5 cellular contexts compared by ENCODE assay signal in the genomic region with DNA sequence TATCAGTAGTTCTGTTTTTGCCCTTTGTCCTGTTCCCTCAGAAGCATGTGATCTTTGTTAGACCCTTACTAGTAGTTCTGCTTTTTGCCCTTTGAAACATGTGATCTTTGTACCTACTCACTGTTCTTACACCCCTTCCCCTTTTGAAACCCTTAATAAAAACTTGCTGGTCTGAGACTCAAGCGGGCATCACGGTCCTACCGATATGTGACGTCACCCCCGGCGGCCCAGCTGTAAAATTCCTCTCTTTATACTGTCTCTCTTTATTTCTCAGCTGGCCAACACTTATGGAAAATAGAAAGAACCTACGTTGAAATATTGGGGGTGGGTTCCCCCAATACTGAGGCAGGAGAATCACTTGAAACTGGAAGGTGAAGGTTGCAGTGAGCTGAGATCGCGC. TPM values are rescaled to one million over a fixed set of nuclear protein-coding genes. Genes with fewer than 3 reads are reported as not detected.
"Had no signal": no experiment of that assay in that cellular context is flagged by ENCODE, and none has a peak within 500 bp of the region (broad histone marks: within the 10 kb centered on the region; RNA-seq: fewer than 3 reads in every experiment).

No MANE protein-coding gene starts in this region.

RNA-seq across cellular contexts. Expression of a gene that starts 44.4 kb away (rescaled TPM):
- total RNA-seq: naive thymus-derived CD8-positive, alpha-beta T cell; osteoblast; pulmonary artery endothelial cell; renal cortical epithelial cell had no signal
- polyA plus RNA-seq: naive thymus-derived CD8-positive, alpha-beta T cell; smooth muscle cell had no signal
